In the genomic region with DNA sequence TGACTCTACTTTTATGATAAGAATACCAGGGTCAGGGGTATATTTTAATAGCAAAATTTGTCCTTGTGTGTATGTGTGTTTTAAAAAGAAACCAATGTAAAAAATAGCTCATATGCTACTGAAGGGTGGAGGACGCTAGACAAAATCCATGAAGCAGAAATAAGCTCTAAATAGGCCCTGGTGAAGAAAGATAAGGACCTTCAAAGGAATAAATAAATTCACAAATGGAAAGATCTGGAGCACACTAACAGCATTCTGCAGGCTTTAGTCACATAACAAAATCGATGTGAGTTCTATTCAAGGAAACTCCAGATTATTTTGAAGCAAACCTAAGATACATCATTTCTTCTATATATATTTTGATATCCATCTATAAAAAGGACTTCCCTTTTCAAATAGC, we compare ENCODE assay signal across 29 cellular contexts.
"Had no signal": no experiment of that assay in that cellular context is flagged by ENCODE, and none has a peak within 500 bp of the region (broad histone marks: within the 10 kb centered on the region; RNA-seq: fewer than 3 reads in every experiment).

No MANE protein-coding gene starts in this region.

- H3K27me3 ChIP-seq: ascending aorta, breast epithelium, cardiac muscle cell, colonic mucosa had no signal

- ATAC-seq: activated CD4-positive, alpha-beta T cell treated with anti-CD3 and anti-CD28 coated beads for 36 hours; activated CD8-positive, alpha-beta memory T cell treated with anti-CD3 and anti-CD28 coated beads, Interleukin-2, amount 10 ng/mL, durations not matched to agents 7 days and 5 days; activated CD8-positive, alpha-beta T cell treated with anti-CD3 and anti-CD28 coated beads, Interleukin-2, amount 10 ng/mL, durations not matched to agents 7 days and 5 days; activated naive CD4-positive, alpha-beta T cell treated with anti-CD3 and anti-CD28 coated beads, Interleukin-2, amount 50 U/mL, for 72 hours; esophagus mucosa had no signal

- H3K36me3 Mint-ChIP-seq: activated CD4-positive, alpha-beta memory T cell treated with anti-CD3 and anti-CD28 coated beads for 36 hours; activated CD8-positive, alpha-beta memory T cell treated with anti-CD3 and anti-CD28 coated beads, Interleukin-2, amount 10 ng/mL, durations not matched to agents 7 days and 5 days; activated naive CD4-positive, alpha-beta T cell treated with anti-CD3 and anti-CD28 coated beads, Interleukin-2, amount 10 ng/mL, durations not matched to agents 7 days and 5 days; activated naive CD4-positive, alpha-beta T cell treated with anti-CD3 and anti-CD28 coated beads, Interleukin-2, amount 50 U/mL, for 72 hours; activated naive CD8-positive, alpha-beta T cell treated with anti-CD3 and anti-CD28 coated beads, Interleukin-2, amount 10 ng/mL, durations not matched to agents 7 days and 5 days; brain had no signal

- H3K4me3 Mint-ChIP-seq: activated CD4-positive, alpha-beta memory T cell treated with anti-CD3 and anti-CD28 coated beads for 36 hours; activated CD4-positive, alpha-beta T cell treated with anti-CD3 and anti-CD28 coated beads for 36 hours; activated CD4-positive, alpha-beta T cell treated with anti-CD3 and anti-CD28 coated beads, Interleukin-2, amount 10 ng/mL, durations not matched to agents 24 days and 14 days; activated CD8-positive, alpha-beta memory T cell treated with anti-CD3 and anti-CD28 coated beads, Interleukin-2, amount 10 ng/mL, durations not matched to agents 7 days and 5 days; activated CD8-positive, alpha-beta T cell treated with anti-CD3 and anti-CD28 coated beads, Interleukin-2, amount 10 ng/mL, durations not matched to agents 7 days and 5 days; activated naive CD4-positive, alpha-beta T cell treated with anti-CD3 and anti-CD28 coated beads, Interleukin-2, amount 10 ng/mL, durations not matched to agents 7 days and 5 days; activated naive CD8-positive, alpha-beta T cell treated with anti-CD3 and anti-CD28 coated beads, Interleukin-2, amount 10 ng/mL, durations not matched to agents 7 days and 5 days; activated T-helper 1 cell treated with anti-CD3 and anti-CD28 coated beads, Interleukin-12 subunit alpha, Interleukin-12 subunit beta, Interleukin-2, Interleukin-4 antibody, amounts not matched to agents 30 ng/mL and 10 ng/mL and 1 ng/mL, durations not matched to agents 14 hours and 24 hours and 36 hours; brain had no signal

- H3K27ac ChIP-seq: ascending aorta, breast epithelium, cardiac muscle cell, colonic mucosa, epithelial cell of prostate had no signal

- H3K9me3 ChIP-seq: ascending aorta, breast epithelium, colonic mucosa had no signal

- H3K36me3 ChIP-seq: ascending aorta, breast epithelium, cardiac muscle cell, colonic mucosa had no signal

- H3K9me3 Mint-ChIP-seq: activated CD4-positive, alpha-beta memory T cell treated with anti-CD3 and anti-CD28 coated beads for 36 hours; activated CD4-positive, alpha-beta T cell treated with anti-CD3 and anti-CD28 coated beads, Interleukin-2, amount 10 ng/mL, durations not matched to agents 24 days and 14 days; activated naive CD4-positive, alpha-beta T cell treated with anti-CD3 and anti-CD28 coated beads, Interleukin-2, amount 10 ng/mL, durations not matched to agents 7 days and 5 days; activated naive CD4-positive, alpha-beta T cell treated with anti-CD3 and anti-CD28 coated beads, Interleukin-2, amount 50 U/mL, for 72 hours; activated naive CD8-positive, alpha-beta T cell treated with anti-CD3 and anti-CD28 coated beads, Interleukin-2, amount 10 ng/mL, durations not matched to agents 7 days and 5 days; activated T-helper 1 cell treated with anti-CD3 and anti-CD28 coated beads, Interleukin-12 subunit alpha, Interleukin-12 subunit beta, Interleukin-2, Interleukin-4 antibody, amounts not matched to agents 30 ng/mL and 10 ng/mL and 1 ng/mL, durations not matched to agents 14 hours and 24 hours and 36 hours had no signal

- H3K27ac Mint-ChIP-seq: activated CD4-positive, alpha-beta memory T cell treated with anti-CD3 and anti-CD28 coated beads for 36 hours; activated CD4-positive, alpha-beta T cell treated with anti-CD3 and anti-CD28 coated beads for 36 hours; activated CD4-positive, alpha-beta T cell treated with anti-CD3 and anti-CD28 coated beads, Interleukin-2, amount 10 ng/mL, durations not matched to agents 24 days and 14 days; activated CD8-positive, alpha-beta memory T cell treated with anti-CD3 and anti-CD28 coated beads, Interleukin-2, amount 10 ng/mL, durations not matched to agents 7 days and 5 days; activated CD8-positive, alpha-beta T cell treated with anti-CD3 and anti-CD28 coated beads, Interleukin-2, amount 10 ng/mL, durations not matched to agents 7 days and 5 days; activated naive CD4-positive, alpha-beta T cell treated with anti-CD3 and anti-CD28 coated beads, Interleukin-2, amount 10 ng/mL, durations not matched to agents 7 days and 5 days; activated naive CD4-positive, alpha-beta T cell treated with anti-CD3 and anti-CD28 coated beads, Interleukin-2, amount 50 U/mL, for 72 hours; activated naive CD8-positive, alpha-beta T cell treated with anti-CD3 and anti-CD28 coated beads, Interleukin-2, amount 10 ng/mL, durations not matched to agents 7 days and 5 days; activated T-helper 1 cell treated with anti-CD3 and anti-CD28 coated beads, Interleukin-12 subunit alpha, Interleukin-12 subunit beta, Interleukin-2, Interleukin-4 antibody, amounts not matched to agents 30 ng/mL and 10 ng/mL and 1 ng/mL, durations not matched to agents 14 hours and 24 hours and 36 hours; brain had no signal

- H3K4me1 ChIP-seq: ascending aorta, breast epithelium, colonic mucosa had no signal

- DNase-seq: activated CD4-positive, alpha-beta memory T cell treated with anti-CD3 and anti-CD28 coated beads for 36 hours; activated CD4-positive, alpha-beta T cell treated with anti-CD3 and anti-CD28 coated beads for 36 hours; activated CD4-positive, alpha-beta T cell treated with anti-CD3 and anti-CD28 coated beads, Interleukin-2, amount 10 ng/mL, durations not matched to agents 24 days and 14 days; activated CD4-positive, CD25-positive, alpha-beta regulatory T cell; activated CD4-positive, CD25-positive, alpha-beta regulatory T cell treated with anti-CD3 and anti-CD28 coated beads, Interleukin-2, amount 50 U/mL, for 72 hours; activated CD8-positive, alpha-beta memory T cell treated with anti-CD3 and anti-CD28 coated beads, Interleukin-2, amount 10 ng/mL, durations not matched to agents 7 days and 5 days; activated CD8-positive, alpha-beta memory T cell treated with anti-CD3 and anti-CD28 coated beads, Interleukin-2, amount 50 U/mL, for 4 hours; activated CD8-positive, alpha-beta T cell treated with anti-CD3 and anti-CD28 coated beads, Interleukin-2, amount 10 ng/mL, durations not matched to agents 7 days and 5 days; activated gamma-delta T cell; activated naive CD4-positive, alpha-beta T cell; activated naive CD4-positive, alpha-beta T cell treated with anti-CD3 and anti-CD28 coated beads, Interleukin-2, amount 10 ng/mL, durations not matched to agents 7 days and 5 days; activated naive CD8-positive, alpha-beta T cell treated with anti-CD3 and anti-CD28 coated beads, Interleukin-2, amount 10 ng/mL, durations not matched to agents 7 days and 5 days; activated T-cell treated with anti-CD3 and anti-CD28 coated beads, Interleukin-2, amount 50 U/mL, for 1 hour; activated T-cell treated with anti-CD3 and anti-CD28 coated beads, Interleukin-2, amount 50 U/mL, for 48 hours; central memory CD4-positive, alpha-beta T cell; cerebellar nuclear complex; colonic mucosa; effector CD8-positive, alpha-beta T cell; foreskin fibroblast; head of caudate nucleus; T-helper 2 cell had no signal

- H3K4me3 ChIP-seq: ascending aorta, breast epithelium, cardiac muscle cell, colonic mucosa had no signal

- H3K4me1 Mint-ChIP-seq: activated CD4-positive, alpha-beta T cell treated with anti-CD3 and anti-CD28 coated beads for 36 hours; activated CD4-positive, alpha-beta T cell treated with anti-CD3 and anti-CD28 coated beads, Interleukin-2, amount 10 ng/mL, durations not matched to agents 24 days and 14 days; activated CD8-positive, alpha-beta memory T cell treated with anti-CD3 and anti-CD28 coated beads, Interleukin-2, amount 10 ng/mL, durations not matched to agents 7 days and 5 days; activated naive CD4-positive, alpha-beta T cell treated with anti-CD3 and anti-CD28 coated beads, Interleukin-2, amount 10 ng/mL, durations not matched to agents 7 days and 5 days; activated naive CD8-positive, alpha-beta T cell treated with anti-CD3 and anti-CD28 coated beads, Interleukin-2, amount 10 ng/mL, durations not matched to agents 7 days and 5 days; brain had no signal
